23 cellular contexts compared by ENCODE assay signal in the genomic region with DNA sequence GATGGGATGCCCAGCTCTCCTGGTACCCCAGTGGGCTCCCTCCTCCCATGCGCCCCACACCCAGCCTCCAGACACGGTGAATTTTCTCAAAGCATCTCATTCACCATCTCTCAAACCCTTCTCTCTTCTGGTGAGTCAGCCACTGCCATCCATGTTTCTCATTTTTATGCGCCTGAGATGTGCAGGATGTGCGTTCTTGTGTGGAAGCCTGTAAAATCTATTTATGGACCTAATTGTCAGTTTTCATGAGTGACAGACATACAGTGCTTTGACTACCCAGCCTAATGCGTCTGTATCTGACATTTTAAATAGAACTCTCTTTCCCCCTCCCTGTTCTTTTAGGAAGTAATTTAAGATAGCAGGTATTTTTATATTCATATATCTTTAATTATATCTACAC.
"Had no signal": no experiment of that assay in that cellular context is flagged by ENCODE, and none has a peak within 500 bp of the region (broad histone marks: within the 10 kb centered on the region; RNA-seq: fewer than 3 reads in every experiment).

No MANE protein-coding gene starts in this region.

- H3K4me1 ChIP-seq: pancreas, prostate gland, sigmoid colon, stomach, thyroid gland, tibial nerve, upper lobe of left lung, vagina had no signal

- FAIRE-seq: pancreas, small intestine, urothelium cell line had no signal

- H3K4me3 ChIP-seq: pancreas, prostate gland, right lobe of liver, sigmoid colon, stomach, thoracic aorta, thyroid gland, tibial nerve, upper lobe of left lung, vagina had no signal

- ATAC-seq: natural killer cell; pancreas; right cardiac atrium; right lobe of liver; stimulated activated effector memory CD8-positive, alpha-beta T cell treated with anti-CD3 and anti-CD28 coated beads, Interleukin-12 subunit alpha, Interleukin-12 subunit beta, amount 100 ng/mL, for 72 hours; stimulated activated naive B cell treated with anti-CD40 and anti-IgM and Interleukin-4, amounts not matched to agents 10 μg/mL and 1 μg/mL and 100 μg/mL, for 72 hours had no signal

- DNase-seq: natural killer cell; pancreas; right cardiac atrium; right lobe of liver; sigmoid colon; small intestine; stimulated activated CD4-positive, alpha-beta T cell treated with anti-CD3 and anti-CD28 coated beads, Interleukin-15, amount 100 ng/mL, for 24 hours; stimulated activated CD4-positive, alpha-beta T cell treated with anti-CD3 and anti-CD28 coated beads, Interleukin-2, amount 100 ng/mL, for 24 hours; stimulated activated CD4-positive, alpha-beta T cell treated with anti-CD3 and anti-CD28 coated beads, Interleukin-2, amount 100 ng/mL, for 48 hours; stimulated activated CD4-positive, alpha-beta T cell treated with anti-CD3 and anti-CD28 coated beads, Interleukin-4, amount 100 ng/mL, for 24 hours; stimulated activated naive B cell treated with anti-CD40 and anti-IgM and Interleukin-4, amounts not matched to agents 10 μg/mL and 1 μg/mL and 100 μg/mL, for 72 hours; stimulated activated naive CD4-positive, alpha-beta T cell treated with Interleukin-2 at 50 U/mL for 16 hours; stomach; thyroid gland; trophoblast cell; upper lobe of left lung had no signal

- H3K27ac ChIP-seq: neutrophil, pancreas, prostate gland, right lobe of liver, sigmoid colon, stomach, thoracic aorta, thyroid gland, tibial nerve, upper lobe of left lung, vagina had no signal

- H3K36me3 ChIP-seq: neutrophil, pancreas, prostate gland, right lobe of liver, sigmoid colon, stomach, thoracic aorta, thyroid gland, tibial nerve, upper lobe of left lung, vagina had no signal

- H3K9me3 ChIP-seq: neutrophil, pancreas, prostate gland, right lobe of liver, sigmoid colon, stomach, thoracic aorta, thyroid gland, tibial nerve, upper lobe of left lung, vagina had no signal

- H3K27me3 ChIP-seq: neutrophil, pancreas, right lobe of liver, sigmoid colon, thyroid gland, tibial nerve, upper lobe of left lung, vagina had no signal
